In the genomic region with DNA sequence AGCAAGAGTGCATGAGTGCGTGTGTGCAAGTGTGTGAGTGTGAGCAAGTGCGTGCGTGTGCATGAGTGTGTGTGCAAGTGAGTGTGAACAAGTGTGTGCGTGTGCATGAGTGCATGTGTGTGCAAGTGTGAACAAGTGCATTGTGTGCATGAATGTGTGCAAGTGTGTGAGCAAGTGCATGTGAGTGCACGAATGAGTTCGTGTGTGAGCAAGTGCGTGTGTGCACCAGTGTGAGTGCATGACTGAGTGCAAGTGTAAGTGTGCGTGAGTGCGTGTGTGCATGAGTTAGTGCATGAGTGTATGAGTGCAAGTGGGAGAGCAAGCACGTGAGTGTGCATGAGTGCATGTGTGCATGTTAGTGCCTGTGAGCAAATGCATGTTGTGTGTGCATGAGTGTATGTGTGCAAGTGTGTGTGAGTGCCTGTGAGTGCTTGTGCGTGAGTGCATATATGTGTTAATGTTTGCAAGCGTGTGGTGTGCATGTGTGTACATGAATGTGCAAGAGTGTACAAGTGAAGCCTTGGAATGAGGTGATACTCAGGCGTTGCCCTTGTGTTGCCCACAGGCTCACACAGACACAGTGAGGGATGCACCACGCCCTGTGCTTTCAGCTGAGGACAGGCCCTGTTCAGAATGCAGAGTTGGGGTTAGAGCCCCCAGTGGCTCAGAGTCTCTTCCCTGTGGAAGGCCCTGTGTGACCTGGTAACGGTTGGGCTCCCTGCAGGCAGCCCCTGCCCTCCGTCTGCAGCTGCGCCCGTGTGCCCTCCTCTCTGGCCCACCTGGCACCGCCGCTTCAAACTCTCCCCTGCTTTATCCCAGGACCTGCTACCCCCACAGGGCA, we compare ENCODE assay signal across 1 cellular context.
TF ChIP-seq lines count a peak whose summit lies in the region.

No MANE protein-coding gene starts in this region.

TF ChIP-seq in H1, 55 proteins besides CTCF, POLR2A, EP300 and RAD21:
- TF ChIP-seq NANOG (IDR thresholded peaks at IDR 0.05; ENCODE audit: insufficient read depth, low read depth, low read length, poor library complexity, severe bottlenecking) (no peak), CHD1 (IDR thresholded peaks at IDR 0.05; ENCODE audit: low read depth, low read length) (no peak), EGR1 (IDR thresholded peaks at IDR 0.05; ENCODE audit: borderline replicate concordance, low read depth, low read length) (no peak), SIRT6 (IDR thresholded peaks at IDR 0.05; ENCODE audit: low read length) (no peak), FOSL1 (IDR thresholded peaks at IDR 0.05; ENCODE audit: insufficient read depth, low read depth, low read length) (no peak), BRCA1 (IDR thresholded peaks at IDR 0.05; ENCODE audit: low read depth, low read length) (no peak), KDM1A (IDR thresholded peaks at IDR 0.05; ENCODE audit: borderline replicate concordance, low read length) (no peak), RFX5 (IDR thresholded peaks at IDR 0.05; ENCODE audit: borderline replicate concordance, low read depth, low read length) (no peak), POU5F1 (IDR thresholded peaks at IDR 0.05; ENCODE audit: low read depth, low read length) (no peak), SUZ12 (IDR thresholded peaks at IDR 0.05; ENCODE audit: low read length) (no peak), GABPA (IDR thresholded peaks at IDR 0.05; ENCODE audit: borderline replicate concordance, insufficient read depth, low read length) (no peak)
- TF ChIP-seq, protein P1, sequence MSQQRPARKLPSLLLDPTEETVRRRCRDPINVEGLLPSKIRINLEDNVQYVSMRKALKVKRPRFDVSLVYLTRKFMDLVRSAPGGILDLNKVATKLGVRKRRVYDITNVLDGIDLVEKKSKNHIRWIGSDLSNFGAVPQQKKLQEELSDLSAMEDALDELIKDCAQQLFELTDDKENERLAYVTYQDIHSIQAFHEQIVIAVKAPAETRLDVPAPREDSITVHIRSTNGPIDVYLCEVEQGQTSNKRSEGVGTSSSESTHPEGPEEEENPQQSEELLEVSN (IDR thresholded peaks at IDR 0.05): no peak
